Comparison of ENCODE assay signal across 12 cellular contexts in the genomic region with DNA sequence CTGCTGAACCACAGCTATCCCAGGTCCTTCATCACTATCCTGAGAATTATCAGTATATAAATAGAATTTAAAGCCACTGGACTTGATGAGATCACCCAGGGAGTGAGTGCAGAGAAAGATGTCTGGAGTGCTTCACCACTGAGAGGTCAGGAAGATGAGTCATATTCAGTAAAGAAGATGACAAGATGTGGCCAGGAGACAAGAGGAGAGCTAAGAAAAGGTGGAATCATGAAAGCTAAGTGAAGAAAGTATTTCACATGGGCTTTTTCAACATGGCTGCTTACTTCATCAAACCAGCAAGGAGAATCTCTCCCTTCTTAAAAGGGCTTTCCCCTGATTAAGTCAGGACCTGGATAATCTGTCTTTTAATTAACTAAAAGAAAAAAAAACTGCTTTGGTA. TPM values are rescaled to one million over a fixed set of nuclear protein-coding genes. Genes with fewer than 3 reads are reported as not detected.
DNase-seq lines count a peak whose midpoint lies in the region; ATAC-seq, FAIRE-seq and TF ChIP-seq lines count a peak whose summit lies in the region.
"Had no signal": no experiment of that assay in that cellular context is flagged by ENCODE, and none has a peak within 500 bp of the region (broad histone marks: within the 10 kb centered on the region; RNA-seq: fewer than 3 reads in every experiment).

No MANE protein-coding gene starts in this region.

- H3K27me3 ChIP-seq in RWPE2 (ENCODE audit: insufficient read depth, poor library complexity, severe bottlenecking): no peaks in the 10 kb centered on the region
- H3K27me3 ChIP-seq: neutrophil had no signal

- POLR2A ChIA-PET in activated CD4-positive, alpha-beta T cell treated with anti-CD3 and anti-CD28 coated beads for 36 hours (lab: Charles Lee): no interaction called here

- H3K4me3 ChIP-seq in RWPE2 (ENCODE audit: severe bottlenecking): no peak overlapping the region
- no peak overlapping the region for H3K4me3 ChIP-seq in epithelial cell of proximal tubule (ENCODE audit: low read depth, low read length)

- FAIRE-seq in urothelium cell line (lab: Jason Lieb, UNC): no peak

- H3K27me3 Mint-ChIP-seq in activated CD4-positive, alpha-beta T cell treated with anti-CD3 and anti-CD28 coated beads for 36 hours: peaks cover 4% of the 10 kb centered on the region

- H3K27ac ChIP-seq in RWPE2 (ENCODE audit: poor library complexity, severe bottlenecking): no peak overlapping the region
- H3K27ac ChIP-seq: neutrophil had no signal

- H3K4me3 Mint-ChIP-seq in activated CD4-positive, alpha-beta T cell treated with anti-CD3 and anti-CD28 coated beads for 36 hours: no peak overlapping the region

- H3K9me3 Mint-ChIP-seq in activated CD4-positive, alpha-beta T cell treated with anti-CD3 and anti-CD28 coated beads for 36 hours (ENCODE audit: low read depth): peaks cover 6% of the 10 kb centered on the region

- peak; percentile 23 for ATAC-seq in activated CD4-positive, alpha-beta T cell treated with anti-CD3 and anti-CD28 coated beads for 36 hours
- peak; percentile 79; the same call in 2 of the 3 replicates for ATAC-seq in RWPE2 (ENCODE audit: low read depth)
- no peak for ATAC-seq in GM21515 (IDR thresholded peaks at IDR 0.05; ENCODE audit: unreplicated experiment)
- no peak for ATAC-seq in GM21737 (IDR thresholded peaks at IDR 0.05; ENCODE audit: unreplicated experiment)
- no peak for ATAC-seq in HG03196 (IDR thresholded peaks at IDR 0.05; ENCODE audit: unreplicated experiment)

- DNase-seq in activated CD4-positive, alpha-beta T cell treated with anti-CD3 and anti-CD28 coated beads for 36 hours: no peak
- no peak for DNase-seq in activated CD4-positive, alpha-beta T cell treated with anti-CD3 and anti-CD28 coated beads, Interleukin-2, amount 50 U/mL, for 48 hours
- DNase-seq in RWPE2 (ENCODE audit: low spot score): no peak
- peak; percentile 37 for DNase-seq in epithelial cell of proximal tubule (ENCODE audit: low read depth)
- DNase-seq in urothelium cell line (ENCODE audit: low spot score): peak; percentile 90
- DNase-seq: activated CD8-positive, alpha-beta memory T cell treated with anti-CD3 and anti-CD28 coated beads for 24 hours; NCI-H2171 treated with DMSO at 0.1 percent for 48 hours; stimulated activated CD4-positive, alpha-beta T cell treated with anti-CD3 and anti-CD28 coated beads, Interleukin-2, amount 100 ng/mL, for 48 hours had no signal

- TF ChIP-seq CTCF in RWPE2 (IDR thresholded peaks at IDR 0.05; ENCODE audit: poor library complexity, severe bottlenecking) (no peak), epithelial cell of proximal tubule (conservative IDR thresholded peaks at IDR 0.05; ENCODE audit: low read depth, low read length) (no peak)

- intact Hi-C loops in activated CD4-positive, alpha-beta T cell treated with anti-CD3 and anti-CD28 coated beads for 36 hours (cut with DNase I, micrococcal nuclease): no loop called here

- no peaks in the 10 kb centered on the region for H3K4me1 ChIP-seq in RWPE2 (ENCODE audit: insufficient read depth, poor library complexity, severe bottlenecking)

- H3K36me3 Mint-ChIP-seq in activated CD4-positive, alpha-beta T cell treated with anti-CD3 and anti-CD28 coated beads for 36 hours (ENCODE audit: low read depth): no peaks in the 10 kb centered on the region

- H3K4me1 Mint-ChIP-seq in activated CD4-positive, alpha-beta T cell treated with anti-CD3 and anti-CD28 coated beads for 36 hours: peaks cover 3% of the 10 kb centered on the region

- CTCF ChIA-PET in activated CD4-positive, alpha-beta T cell treated with anti-CD3 and anti-CD28 coated beads for 36 hours (lab: Charles Lee): no interaction called here

- no peak overlapping the region for H3K27ac Mint-ChIP-seq in activated CD4-positive, alpha-beta T cell treated with anti-CD3 and anti-CD28 coated beads for 36 hours

- H3K9me3 ChIP-seq in RWPE2 (ENCODE audit: severe bottlenecking): no peaks in the 10 kb centered on the region
- H3K9me3 ChIP-seq: neutrophil had no signal

- no peaks in the 10 kb centered on the region for H3K36me3 ChIP-seq in RWPE2 (ENCODE audit: low read depth)
- H3K36me3 ChIP-seq: neutrophil had no signal

RNA-seq across cellular contexts. Expression of a gene that starts 9.1 kb away (rescaled TPM):
- 1 to 10 TPM in 1 of 2 experiments, under 1 TPM in 1; 0.93 to 1.4 TPM for total RNA-seq in activated CD4-positive, alpha-beta T cell treated with anti-CD3 and anti-CD28 coated beads for 36 hours
- 4.1 and 5.2 TPM in 2 replicates for total RNA-seq in epithelial cell of proximal tubule

Comparison
In these comparisons a context has a peak if more than half of its experiments do, and no peak if none do; other contexts are left out.
1. ATAC-seq: peak in activated CD4-positive, alpha-beta T cell treated with anti-CD3 and anti-CD28 coated beads for 36 hours (single experiment) and RWPE2 (single experiment); none in GM21515 (single experiment), GM21737 (single experiment) and HG03196 (single experiment).
2. DNase-seq: peak in epithelial cell of proximal tubule (single experiment) and urothelium cell line (single experiment); none in activated CD4-positive, alpha-beta T cell treated with anti-CD3 and anti-CD28 coated beads for 36 hours (single experiment), activated CD4-positive, alpha-beta T cell treated with anti-CD3 and anti-CD28 coated beads, Interleukin-2, amount 50 U/mL, for 48 hours (0 of 2) and RWPE2 (single experiment).